In genomic region chr13:46628622-46629365, GRCh38 we compare ENCODE assay signal across 17 cellular contexts.
DNase-seq lines count a peak whose midpoint lies in the region; ATAC-seq, FAIRE-seq and TF ChIP-seq lines count a peak whose summit lies in the region.
"Had no signal": no experiment of that assay in that cellular context is flagged by ENCODE, and none has a peak within 500 bp of the region (broad histone marks: within the 10 kb centered on the region; RNA-seq: fewer than 3 reads in every experiment).

No MANE protein-coding gene starts in this region.

- H3K27ac ChIP-seq in muscle layer of colon (ENCODE audit: low read depth, low read length) (peak overlapping the region; percentile 74), right lobe of liver (no peak overlapping the region), body of pancreas (no peak overlapping the region)
- H3K27ac ChIP-seq: C4-2B had no signal

- intact Hi-C loops in right lobe of liver (cut with DNase I) (no loop called here), body of pancreas (cut with DNase I) (no loop called here)

- DNase-seq in GM12892 (ENCODE audit: insufficient read length): no peak
- DNase-seq in NOMO-1 treated with dmso at 0.1 percent for 144 hours (lab: John Stamatoyannopoulos, UW; ENCODE audit: unreplicated experiment): no peak
- no peak for DNase-seq in right lobe of liver
- DNase-seq in body of pancreas: no peak
- DNase-seq: ACHN, DMS79 treated with DMSO at 0.1 percent for 48 hours, GOT3, NCI-H1417 treated with DMSO at 0.1 percent for 48 hours, NCI-H1930, NCI-H226, SHP77 treated with DMSO at 0.1 percent for 48 hours, SK-N-SH had no signal

- peak overlapping the region in 2 of 3 donors; percentile 25 to 31 for H3K27ac Mint-ChIP-seq in IgD-negative memory B cell
- H3K27ac Mint-ChIP-seq in activated T-helper 17 cell treated with anti-CD3 and anti-CD28 coated beads, Interleukin-2, amount 50 U/mL, for 72 hours: peak overlapping the region; percentile 31
- peak overlapping the region; percentile 2 for H3K27ac Mint-ChIP-seq in stimulated activated memory B cell treated with anti-CD40 and anti-IgM and Interleukin-4, amounts not matched to agents 10 μg/mL and 1 μg/mL and 100 μg/mL, for 72 hours

- no peak overlapping the region for H3K9ac ChIP-seq in muscle layer of colon (ENCODE audit: low read length)
- H3K9ac ChIP-seq: SK-N-SH had no signal

- H3K36me3 ChIP-seq in muscle layer of colon (ENCODE audit: insufficient read depth, low read length): no peaks in the 10 kb centered on the region
- no peaks in the 10 kb centered on the region for H3K36me3 ChIP-seq in right lobe of liver
- H3K36me3 ChIP-seq in body of pancreas (replicated peaks in 1 of 2; ENCODE audit: insufficient read depth in 1 of 2, low read depth in 2 of 2): no peaks in the 10 kb centered on the region

- TF ChIP-seq POLR2A in GM12892 (IDR thresholded peaks at IDR 0.05; ENCODE audit: low read depth, low read length): no peak
- no peak for TF ChIP-seq POLR2A in right lobe of liver (IDR thresholded peaks at IDR 0.05)
- TF ChIP-seq POLR2A in body of pancreas (IDR thresholded peaks at IDR 0.05): no peak

- H3K9me3 ChIP-seq in muscle layer of colon (ENCODE audit: low read length) (no peaks in the 10 kb centered on the region), right lobe of liver (no peaks in the 10 kb centered on the region), body of pancreas (no peaks in the 10 kb centered on the region)
- H3K9me3 ChIP-seq: SK-N-SH had no signal

- H3K4me3 ChIP-seq in muscle layer of colon (ENCODE audit: low read depth in 1 of 2, low read length in 2 of 2): no peak overlapping the region
- H3K4me3 ChIP-seq in right lobe of liver: no peak overlapping the region
- H3K4me3 ChIP-seq in body of pancreas: no peak overlapping the region

- 91% methylated on average over 7 of the region's 7 CpGs for WGBS in right lobe of liver (ENCODE audit: insufficient coverage, low coverage, low lambda C conversion rate, missing lambda C conversion rate)
- 97% methylated on average over 5 to 7 of the region's 7 CpGs for WGBS in body of pancreas, 2 donors

- no peaks in the 10 kb centered on the region for H3K27me3 Mint-ChIP-seq in IgD-negative memory B cell
- H3K27me3 Mint-ChIP-seq in activated T-helper 17 cell treated with anti-CD3 and anti-CD28 coated beads, Interleukin-2, amount 50 U/mL, for 72 hours: no peaks in the 10 kb centered on the region
- H3K27me3 Mint-ChIP-seq in stimulated activated memory B cell treated with anti-CD40 and anti-IgM and Interleukin-4, amounts not matched to agents 10 μg/mL and 1 μg/mL and 100 μg/mL, for 72 hours: no peaks in the 10 kb centered on the region

- ATAC-seq in activated T-helper 17 cell treated with anti-CD3 and anti-CD28 coated beads, Interleukin-2, amount 50 U/mL, for 72 hours (replicated peaks): no peak
- no peak for ATAC-seq in stimulated activated memory B cell treated with anti-CD40 and anti-IgM and Interleukin-4, amounts not matched to agents 10 μg/mL and 1 μg/mL and 100 μg/mL, for 72 hours
- no peak for ATAC-seq in right lobe of liver
- no peak for ATAC-seq in body of pancreas

- peaks cover 56 to 72% (median 70%) of the 10 kb centered on the region in 3 donors for H3K4me1 Mint-ChIP-seq in IgD-negative memory B cell
- H3K4me1 Mint-ChIP-seq in activated T-helper 17 cell treated with anti-CD3 and anti-CD28 coated beads, Interleukin-2, amount 50 U/mL, for 72 hours: peaks cover 41% of the 10 kb centered on the region
- H3K4me1 Mint-ChIP-seq in stimulated activated memory B cell treated with anti-CD40 and anti-IgM and Interleukin-4, amounts not matched to agents 10 μg/mL and 1 μg/mL and 100 μg/mL, for 72 hours: peaks cover 76% of the 10 kb centered on the region

- TF ChIP-seq CTCF in right lobe of liver (IDR thresholded peaks at IDR 0.05): no peak
- TF ChIP-seq CTCF in body of pancreas (IDR thresholded peaks at IDR 0.05): no peak

- no peaks in the 10 kb centered on the region for H3K27me3 ChIP-seq in muscle layer of colon (ENCODE audit: control insufficient read depth in 1 of 2, insufficient read depth in 2 of 2, low read length in 2 of 2)
- H3K27me3 ChIP-seq in right lobe of liver: no peaks in the 10 kb centered on the region
- no peaks in the 10 kb centered on the region for H3K27me3 ChIP-seq in body of pancreas

- H3K4me1 ChIP-seq in muscle layer of colon (ENCODE audit: insufficient read depth, low read length) (peaks cover 59% of the 10 kb centered on the region), right lobe of liver (peaks cover 0 to 6% (median 0%) of the 10 kb centered on the region in 4 donors), body of pancreas (peaks cover 26% of the 10 kb centered on the region)

- no peak for FAIRE-seq in GM12892 (lab: Jason Lieb, UNC)

- H3K36me3 Mint-ChIP-seq in IgD-negative memory B cell: peaks cover 3% of the 10 kb centered on the region
- H3K36me3 Mint-ChIP-seq in activated T-helper 17 cell treated with anti-CD3 and anti-CD28 coated beads, Interleukin-2, amount 50 U/mL, for 72 hours (ENCODE audit: low read depth): no peaks in the 10 kb centered on the region
- peaks cover 4% of the 10 kb centered on the region for H3K36me3 Mint-ChIP-seq in stimulated activated memory B cell treated with anti-CD40 and anti-IgM and Interleukin-4, amounts not matched to agents 10 μg/mL and 1 μg/mL and 100 μg/mL, for 72 hours

- H3K4me3 Mint-ChIP-seq in IgD-negative memory B cell: peak overlapping the region in 1 of 4 donors; percentile 21
- H3K4me3 Mint-ChIP-seq in activated T-helper 17 cell treated with anti-CD3 and anti-CD28 coated beads, Interleukin-2, amount 50 U/mL, for 72 hours: no peak overlapping the region
- H3K4me3 Mint-ChIP-seq in stimulated activated memory B cell treated with anti-CD40 and anti-IgM and Interleukin-4, amounts not matched to agents 10 μg/mL and 1 μg/mL and 100 μg/mL, for 72 hours: no peak overlapping the region

- H3K9me3 Mint-ChIP-seq in IgD-negative memory B cell: no peaks in the 10 kb centered on the region
- no peaks in the 10 kb centered on the region for H3K9me3 Mint-ChIP-seq in activated T-helper 17 cell treated with anti-CD3 and anti-CD28 coated beads, Interleukin-2, amount 50 U/mL, for 72 hours
- no peaks in the 10 kb centered on the region for H3K9me3 Mint-ChIP-seq in stimulated activated memory B cell treated with anti-CD40 and anti-IgM and Interleukin-4, amounts not matched to agents 10 μg/mL and 1 μg/mL and 100 μg/mL, for 72 hours
